ENCODE assay signal across 17 cellular contexts in genomic region chr6:63677282-63677681, GRCh38. TPM values are rescaled to one million over a fixed set of nuclear protein-coding genes. Genes with fewer than 3 reads are reported as not detected.
DNase-seq lines count a peak whose midpoint lies in the region; ATAC-seq and TF ChIP-seq lines count a peak whose summit lies in the region.
"Had no signal": no experiment of that assay in that cellular context is flagged by ENCODE, and none has a peak within 500 bp of the region (broad histone marks: within the 10 kb centered on the region; RNA-seq: fewer than 3 reads in every experiment).

No MANE protein-coding gene starts in this region.

- WGBS in H9 (ENCODE audit: extremely low coverage, insufficient read length, low lambda C conversion rate) = no CpG with 5 or more reads among the region's 1 CpG

- H2BK20ac ChIP-seq in H9 (ENCODE audit: low read depth, low read length, poor library complexity, severe bottlenecking) = no peak overlapping the region

- H3K27me3 ChIP-seq in right atrium auricular region = no peaks in the 10 kb centered on the region
- no peaks in the 10 kb centered on the region for H3K27me3 ChIP-seq in H9 (ENCODE audit: insufficient read depth, low read length)
- H3K27me3 ChIP-seq: esophagus muscularis mucosa had no signal

- H3K4me1 Mint-ChIP-seq in H9 = peaks cover 11 to 21% of the 10 kb centered on the region in 2 experiments

- TF ChIP-seq CTCF in right atrium auricular region (IDR thresholded peaks at IDR 0.05) = no peak
- TF ChIP-seq CTCF in cardiac fibroblast (IDR thresholded peaks at IDR 0.05; ENCODE audit: low read depth, low read length) = no peak
- TF ChIP-seq CTCF in H9 (conservative IDR thresholded peaks at IDR 0.05) = no peak

- H3K4me1 ChIP-seq in right atrium auricular region (peaks cover 0 to 37% of the 10 kb centered on the region in 2 donors), H9 (ENCODE audit: insufficient read depth, low read length) (peaks cover 4% of the 10 kb centered on the region; the same call in 1 of the 2 replicates)

- no peaks in the 10 kb centered on the region for H4K20me1 ChIP-seq in H9 (ENCODE audit: control insufficient read depth, insufficient read depth, insufficient read length)

- no peaks in the 10 kb centered on the region for H3K23me2 ChIP-seq in H9 (ENCODE audit: insufficient read length, low read depth, low read length, poor library complexity, severe bottlenecking)

- peaks cover 20% of the 10 kb centered on the region; the same call in 1 of the 2 replicates for H3K79me2 ChIP-seq in H9 (ENCODE audit: insufficient read depth, low read length)

- H3K18ac ChIP-seq in H9 (ENCODE audit: insufficient read length, low read depth, low read length) = no peak overlapping the region

- H4K91ac ChIP-seq in H9 (ENCODE audit: insufficient read length, low read depth, low read length) = no peak overlapping the region

- no peak overlapping the region for H2AFZ ChIP-seq in H9 (ENCODE audit: low read length)

- H3K4me3 ChIP-seq in right atrium auricular region (no peak overlapping the region), cardiac fibroblast (replicated peaks in 1 of 2; ENCODE audit: low read depth in 2 of 2, low read length in 2 of 2) (no peak overlapping the region)
- H3K4me3 ChIP-seq: esophagus muscularis mucosa had no signal

- no peaks in the 10 kb centered on the region for H3K36me3 ChIP-seq in right atrium auricular region

- no peak overlapping the region for H2BK120ac ChIP-seq in H9 (ENCODE audit: low read depth, low read length, poor library complexity, severe bottlenecking)

- no peak overlapping the region for H3K9ac ChIP-seq in H9 (ENCODE audit: extremely low read depth, insufficient read length, low read length)

- H4K8ac ChIP-seq in H9 (replicated peaks; ENCODE audit: insufficient read length, low read depth, low read length) = no peak overlapping the region

- H3K79me1 ChIP-seq in H9 (ENCODE audit: insufficient read depth, low read depth, low read length, poor library complexity, severe bottlenecking) = peaks cover 4% of the 10 kb centered on the region

- H3K27ac ChIP-seq in right atrium auricular region (no peak overlapping the region), H9 (ENCODE audit: insufficient read length, low read depth, low read length) (no peak overlapping the region)
- H3K27ac ChIP-seq: esophagus muscularis mucosa had no signal

- ATAC-seq in Right ventricle myocardium superior (ENCODE audit: poor library complexity) = peak; percentile 48
- peak; percentile 85 for ATAC-seq in left lobe of liver
- ATAC-seq in HG02938 (IDR thresholded peaks at IDR 0.05; ENCODE audit: unreplicated experiment) = no peak
- no peak for ATAC-seq in HG03571 (IDR thresholded peaks at IDR 0.05; ENCODE audit: unreplicated experiment)

- H3K23ac ChIP-seq in H9 (ENCODE audit: insufficient read length, low read depth, low read length) = no peak overlapping the region

- no peak overlapping the region for H2BK5ac ChIP-seq in H9 (ENCODE audit: insufficient read length, low read length)

- intact Hi-C loops in Right ventricle myocardium superior (cut with DNase I) = no loop called here

- no peak overlapping the region for H2AK5ac ChIP-seq in H9 (ENCODE audit: insufficient read length, low read length)

- no peak overlapping the region for H4K5ac ChIP-seq in H9 (ENCODE audit: insufficient read length, low read depth, low read length)

- no peak overlapping the region for H3K56ac ChIP-seq in H9 (ENCODE audit: insufficient read length, low read depth, low read length)

- no peak overlapping the region for H3K4ac ChIP-seq in H9 (ENCODE audit: low read depth, low read length)

- H3T11ph ChIP-seq in H9 (ENCODE audit: low read length) = no peak overlapping the region

- H3K14ac ChIP-seq in H9 (ENCODE audit: insufficient read depth, low read length) = no peak overlapping the region

- no peak overlapping the region for H3K4me2 ChIP-seq in H9 (ENCODE audit: insufficient read depth, insufficient read length, low read length)

- no peaks in the 10 kb centered on the region for H3K9me3 ChIP-seq in right atrium auricular region
- no peaks in the 10 kb centered on the region for H3K9me3 ChIP-seq in H9 (ENCODE audit: control insufficient read depth, low read depth, low read length)
- H3K9me3 ChIP-seq: esophagus muscularis mucosa had no signal

- DNase-seq in Right ventricle myocardium superior = no peak
- DNase-seq in right atrium auricular region (ENCODE audit: low spot score) = no peak
- DNase-seq in cardiac fibroblast (ENCODE audit: low read depth in 2 of 2) = peak; percentile 18 to 54
- DNase-seq in left lobe of liver (ENCODE audit: low spot score) = no peak
- no peak for DNase-seq in DMS153 (lab: John Stamatoyannopoulos, UW)
- no peak for DNase-seq in H9
- DNase-seq: activated CD4-positive, alpha-beta T cell treated with anti-CD3 and anti-CD28 coated beads for 48 hours; activated T-cell treated with anti-CD3 and anti-CD28 coated beads, Interleukin-2, amount 50 U/mL, for 1 hour; Calu3; NCI-H1048; NCI-H345; occipital lobe; RPMI8226 had no signal

- H3K9me3 Mint-ChIP-seq in H9 = no peaks in the 10 kb centered on the region
- H3K9me3 Mint-ChIP-seq: T-helper 1 cell treated with Interleukin-12 subunit alpha and Interleukin-12 subunit beta and Interleukin-4 antibody, amounts not matched to agents 30 μg/mL and 1 μg/mL, for 36 hours had no signal

- peaks cover 4 to 20% (median 15%) of the 10 kb centered on the region in 3 experiments; a peak in 5 of 7 replicates for H3K36me3 Mint-ChIP-seq in H9 (ENCODE audit: insufficient read depth in 1 of 3, low read depth in 3 of 3)

- no peak overlapping the region for H2BK15ac ChIP-seq in H9 (ENCODE audit: low read depth, low read length)

- no peak overlapping the region for H3K4me3 Mint-ChIP-seq in H9
- H3K4me3 Mint-ChIP-seq: T-helper 1 cell treated with Interleukin-12 subunit alpha and Interleukin-12 subunit beta and Interleukin-4 antibody, amounts not matched to agents 30 μg/mL and 1 μg/mL, for 36 hours had no signal

- H3K27ac Mint-ChIP-seq in H9 = no peak overlapping the region
- H3K27ac Mint-ChIP-seq: T-helper 1 cell treated with Interleukin-12 subunit alpha and Interleukin-12 subunit beta and Interleukin-4 antibody, amounts not matched to agents 30 μg/mL and 1 μg/mL, for 36 hours had no signal

- H3K27me3 Mint-ChIP-seq in H9 (ENCODE audit: low read depth) = no peaks in the 10 kb centered on the region

- no peak overlapping the region for H2BK12ac ChIP-seq in H9 (ENCODE audit: insufficient read length, low read depth, low read length)

RNA-seq across cellular contexts. Expression of gene PHF3, which starts 41.7 kb away (rescaled TPM):
- 34.2 TPM for total RNA-seq in Right ventricle myocardium superior
- 10 to 100 TPM; 32.0 to 34.6 TPM for total RNA-seq in right atrium auricular region
- total RNA-seq in left lobe of liver = 23.2 TPM
- total RNA-seq in H9 (2021) = 60.8 and 66.6 TPM in 2 replicates

Comparison
In these comparisons a context has a peak if more than half of its experiments do, and no peak if none do; other contexts are left out.
1. ATAC-seq: peak in Right ventricle myocardium superior (single experiment) and left lobe of liver (single experiment); none in HG02938 (single experiment) and HG03571 (single experiment).
2. DNase-seq: peak in cardiac fibroblast (2 of 2); none in Right ventricle myocardium superior (single experiment), right atrium auricular region (single experiment), left lobe of liver (single experiment), DMS153 (single experiment) and H9 (single experiment).